In genomic region chr1:15034656-15035055, GRCh38 we compare ENCODE assay signal across 18 cellular contexts.
DNase-seq lines count a peak whose midpoint lies in the region; ATAC-seq, FAIRE-seq and TF ChIP-seq lines count a peak whose summit lies in the region.
"Had no signal": no experiment of that assay in that cellular context is flagged by ENCODE, and none has a peak within 500 bp of the region (broad histone marks: within the 10 kb centered on the region; RNA-seq: fewer than 3 reads in every experiment).

No MANE protein-coding gene starts in this region.

- no peak for TF ChIP-seq EP300 in K562 (IDR thresholded peaks at IDR 0.05; ENCODE audit: low read length)

- H3K14ac ChIP-seq in mesenchymal stem cell (ENCODE audit: low read length in 2 of 2) = no peak overlapping the region

- H3K9ac ChIP-seq in K562 (ENCODE audit: insufficient read depth in 1 of 2, low read depth in 2 of 2, low read length in 2 of 2) (peak overlapping the region in 1 of 2 experiments; percentile 48; a peak in 1 of 4 replicates), mesenchymal stem cell (ENCODE audit: low read length) (no peak overlapping the region)

- TF ChIP-seq POLR2A in K562 (conservative IDR thresholded peaks at IDR 0.05) = no peak

- POLR2A ChIA-PET in K562 (lab: Yijun Ruan, JAX) = no interaction called here

- H2BK15ac ChIP-seq in mesenchymal stem cell (ENCODE audit: low read depth, poor library complexity, severe bottlenecking) = no peak overlapping the region

- intact Hi-C loops in Right ventricle myocardium superior (cut with DNase I) (no loop called here), left cardiac atrium (cut with DNase I) (no loop called here), K562 (cut with micrococcal nuclease) (no loop called here)

- H3K4me3 ChIP-seq in K562 (no peak overlapping the region), mesenchymal stem cell (ENCODE audit: insufficient read depth in 1 of 2, low read depth in 1 of 2, low read length in 2 of 2) (no peak overlapping the region)

- no peak overlapping the region for H3K23ac ChIP-seq in mesenchymal stem cell (ENCODE audit: low read length in 2 of 2)

- no peaks in the 10 kb centered on the region for H3K9me3 ChIP-seq in K562 (replicated peaks; ENCODE audit: control insufficient read depth, insufficient read depth, low read depth, low read length)
- no peaks in the 10 kb centered on the region for H3K9me3 ChIP-seq in mesenchymal stem cell (ENCODE audit: control insufficient read depth, low read length)
- H3K9me3 ChIP-seq: Caco-2 had no signal

- no peak overlapping the region for H2BK5ac ChIP-seq in mesenchymal stem cell (ENCODE audit: low read depth, low read length, poor library complexity, severe bottlenecking)

- peak overlapping the region; percentile 17 for H2AK5ac ChIP-seq in mesenchymal stem cell (ENCODE audit: low read length, severe bottlenecking)

- DNase-seq in Right ventricle myocardium superior (peak; percentile 13), left cardiac atrium (no peak), K562 (ENCODE audit: extremely low read depth in 1 of 4, low spot score in 3 of 4) (no peak), mesenchymal stem cell (no peak), type B pancreatic cell (ENCODE audit: extremely low spot score, unreplicated experiment) (no peak), NOMO-1 treated with dmso at 0.1 percent for 144 hours (lab: John Stamatoyannopoulos, UW; ENCODE audit: unreplicated experiment) (no peak)
- DNase-seq: Caco-2; CD4-positive, CD25-positive, alpha-beta regulatory T cell; CD8-positive, alpha-beta T cell; DMS153; DND-41; GOT3; HCEC 1CT had no signal

- H4K91ac ChIP-seq in mesenchymal stem cell (ENCODE audit: low read length) = no peak overlapping the region

- CTCF ChIA-PET in K562 (lab: Yijun Ruan, JAX; ENCODE audit: low intra/inter-chr PET ratio) = no interaction called here

- 0 out of 2 replicates have a peak, but pooled peaks cover 7% of the 10 kb centered on the region for H4K20me1 ChIP-seq in K562 (replicated peaks; ENCODE audit: control insufficient read depth, insufficient read depth, low read length)

- FAIRE-seq in K562 (lab: Jason Lieb, UNC) = no peak
- FAIRE-seq: G401.6, GM12892, H54 had no signal

- in situ Hi-C loops in K562 (cut with MboI) = no loop called here

- no peaks in the 10 kb centered on the region for H3K36me3 Mint-ChIP-seq in type B pancreatic cell
- H3K36me3 Mint-ChIP-seq: CD4-positive, CD25-positive, alpha-beta regulatory T cell; CD8-positive, alpha-beta T cell had no signal

- no TSS peak for BruUV-seq in K562 (replicated peaks; lab: Mats Ljungman, UMichigan)

- H2AFZ ChIP-seq in K562 (ENCODE audit: low read depth, low read length) (no peak overlapping the region), mesenchymal stem cell (ENCODE audit: low read depth, low read length) (no peak overlapping the region)

- H3K4me1 Mint-ChIP-seq in type B pancreatic cell (ENCODE audit: unreplicated experiment) = peaks cover 4% of the 10 kb centered on the region

- H3K4me1 ChIP-seq in K562 (replicated peaks in 1 of 2; ENCODE audit: control insufficient read depth in 2 of 2, insufficient read depth in 2 of 2, low read length in 2 of 2) (peaks cover 5 to 12% of the 10 kb centered on the region in 2 experiments; a peak in 1 of 5 replicates), mesenchymal stem cell (ENCODE audit: control insufficient read depth, insufficient read depth, low read depth, low read length) (peaks cover 28% of the 10 kb centered on the region)
- H3K4me1 ChIP-seq: Caco-2 had no signal

- H3K4me2 ChIP-seq in K562 (ENCODE audit: insufficient read depth, low read length) (no peak overlapping the region), mesenchymal stem cell (ENCODE audit: low read length, poor library complexity, severe bottlenecking) (no peak overlapping the region)

- no peak overlapping the region for H2BK120ac ChIP-seq in mesenchymal stem cell (ENCODE audit: low read depth, low read length)

- H3K79me1 ChIP-seq in mesenchymal stem cell (replicated peaks; ENCODE audit: low read length, poor library complexity, severe bottlenecking) = peaks cover 12% of the 10 kb centered on the region

- H3K27ac Mint-ChIP-seq in type B pancreatic cell = peak overlapping the region; percentile 10
- H3K27ac Mint-ChIP-seq: CD4-positive, CD25-positive, alpha-beta regulatory T cell; CD8-positive, alpha-beta T cell had no signal

- ATAC-seq in Right ventricle myocardium superior (ENCODE audit: poor library complexity) = no peak
- no peak for ATAC-seq in left cardiac atrium
- ATAC-seq in K562 = no peak
- ATAC-seq in HG03139 (IDR thresholded peaks at IDR 0.05; ENCODE audit: unreplicated experiment) = no peak
- ATAC-seq: CD8-positive, alpha-beta T cell had no signal

- H4K8ac ChIP-seq in mesenchymal stem cell (ENCODE audit: low read length) = no peak overlapping the region

- no peak overlapping the region for H2BK12ac ChIP-seq in mesenchymal stem cell (ENCODE audit: low read length in 2 of 2)

- no peak overlapping the region for H3K18ac ChIP-seq in mesenchymal stem cell (ENCODE audit: low read depth in 1 of 2, low read length in 2 of 2)

- H3K79me2 ChIP-seq in K562 (ENCODE audit: control insufficient read depth, insufficient read depth, low read length) = no peaks in the 10 kb centered on the region

- H3K36me3 ChIP-seq in K562 (ENCODE audit: control insufficient read depth, insufficient read depth, low read length) (peaks cover 13% of the 10 kb centered on the region; the same call in 2 of the 3 replicates), mesenchymal stem cell (ENCODE audit: control insufficient read depth in 1 of 2, insufficient read depth in 2 of 2, low read depth in 1 of 2, low read length in 2 of 2) (peaks cover 24 to 28% of the 10 kb centered on the region in 2 experiments)

- TF ChIP-seq CTCF in K562 (IDR thresholded peaks at IDR 0.05 in 2 of 3, conservative IDR thresholded peaks at IDR 0.05 in 1 of 3; ENCODE audit: insufficient read depth in 2 of 3, low read depth in 1 of 3, low read length in 3 of 3) = no peak
- TF ChIP-seq CTCF in type B pancreatic cell (conservative IDR thresholded peaks at IDR 0.05) = no peak

- H3K9me3 Mint-ChIP-seq in type B pancreatic cell = no peaks in the 10 kb centered on the region
- H3K9me3 Mint-ChIP-seq: CD8-positive, alpha-beta T cell had no signal

- H3K4ac ChIP-seq in mesenchymal stem cell (ENCODE audit: low read depth in 1 of 2, low read length in 2 of 2) = no peak overlapping the region

- WGBS in K562 (ENCODE audit: insufficient coverage, low coverage, missing lambda C conversion rate) = 79% methylated on average over 12 of the region's 16 CpGs
- WGBS in mesenchymal stem cell = 97% methylated on average over 16 of the region's 16 CpGs

- H3K9me1 ChIP-seq in K562 (ENCODE audit: control insufficient read depth, insufficient read depth, low read length) = no peaks in the 10 kb centered on the region

- no peaks in the 10 kb centered on the region for H3K27me3 Mint-ChIP-seq in type B pancreatic cell

- no peak for TF ChIP-seq RAD21 in K562 (CRISPR knock-in tag; conservative IDR thresholded peaks at IDR 0.05 in 1 of 2, IDR thresholded peaks at IDR 0.05 in 1 of 2)

- no peak overlapping the region for H3K27ac ChIP-seq in K562 (ENCODE audit: extremely low read depth, low read depth, low read length)
- no peak overlapping the region for H3K27ac ChIP-seq in mesenchymal stem cell (ENCODE audit: low read length, poor library complexity, severe bottlenecking)
- H3K27ac ChIP-seq: C4-2B had no signal

- H3K4me3 Mint-ChIP-seq in type B pancreatic cell = no peak overlapping the region
- H3K4me3 Mint-ChIP-seq: CD4-positive, CD25-positive, alpha-beta regulatory T cell; CD8-positive, alpha-beta T cell had no signal

- no peaks in the 10 kb centered on the region; a peak in 1 of 5 replicates for H3K27me3 ChIP-seq in K562 (ENCODE audit: control insufficient read depth in 2 of 2, insufficient read depth in 2 of 2, low read length in 2 of 2)
- H3K27me3 ChIP-seq in mesenchymal stem cell (ENCODE audit: control insufficient read depth in 1 of 2, insufficient read depth in 1 of 2, low read length in 2 of 2) = no peaks in the 10 kb centered on the region

TF ChIP-seq in K562, 482 proteins besides CTCF, POLR2A, EP300 and RAD21:
- TF ChIP-seq MAX (CRISPR knock-in tag; IDR thresholded peaks at IDR 0.05) (no peak), ZBTB33 (CRISPR knock-in tag; IDR thresholded peaks at IDR 0.05) (peak; percentile 87)
